In genomic region chr1:119838255-119838654, GRCh38 we compare ENCODE assay signal across 18 cellular contexts. TPM values are rescaled to one million over a fixed set of nuclear protein-coding genes. Genes with fewer than 3 reads are reported as not detected.
A peak's percentile ranks its signal among the peaks of the same experiment; 100 is the strongest.
DNase-seq lines count a peak whose midpoint lies in the region; ATAC-seq and TF ChIP-seq lines count a peak whose summit lies in the region.
"Had no signal": no experiment of that assay in that cellular context is flagged by ENCODE, and none has a peak within 500 bp of the region (broad histone marks: within the 10 kb centered on the region; RNA-seq: fewer than 3 reads in every experiment).

No MANE protein-coding gene starts in this region.

- H3K4me1 Mint-ChIP-seq in MCF 10A (ENCODE audit: insufficient read depth, unreplicated experiment), result no peaks in the 10 kb centered on the region

- TF ChIP-seq CTCF in MCF 10A (IDR thresholded peaks at IDR 0.05; ENCODE audit: unreplicated experiment), result no peak
- no peak for TF ChIP-seq CTCF in breast epithelium (IDR thresholded peaks at IDR 0.05)

- intact Hi-C loops in MCF 10A (cut with micrococcal nuclease), result no loop called here
- intact Hi-C loops in breast epithelium (cut with DNase I; ENCODE audit: low total_unique reads), result no loop called here

- H3K27me3 ChIP-seq in breast epithelium, result no peaks in the 10 kb centered on the region
- H3K27me3 ChIP-seq: BE2C had no signal

- BruUV-seq in MCF 10A (replicated peaks; lab: Mats Ljungman, UMichigan), result no TSS peak

- no peaks in the 10 kb centered on the region for H3K36me3 Mint-ChIP-seq in MCF 10A (ENCODE audit: insufficient read depth, unreplicated experiment)
- H3K36me3 Mint-ChIP-seq: CD8-positive, alpha-beta T cell had no signal

- H3K4me3 ChIP-seq in breast epithelium, result no peak overlapping the region
- H3K4me3 ChIP-seq: GM12878 had no signal

- no peak overlapping the region for H3K27ac ChIP-seq in breast epithelium
- H3K27ac ChIP-seq: KMS-11 had no signal

- H3K4me3 Mint-ChIP-seq in MCF 10A (ENCODE audit: unreplicated experiment), result no peak overlapping the region
- H3K4me3 Mint-ChIP-seq: CD8-positive, alpha-beta T cell had no signal

- H3K9me3 ChIP-seq in breast epithelium, result no peaks in the 10 kb centered on the region
- H3K9me3 ChIP-seq: BE2C had no signal

- TF ChIP-seq POLR2A in breast epithelium (IDR thresholded peaks at IDR 0.05), result no peak

- POLR2A ChIA-PET in MCF 10A (lab: Yijun Ruan, JAX), result no interaction called here

- no peak overlapping the region for H3K27ac Mint-ChIP-seq in MCF 10A (ENCODE audit: low read depth, unreplicated experiment)
- H3K27ac Mint-ChIP-seq: CD8-positive, alpha-beta T cell had no signal

- no peaks in the 10 kb centered on the region for H3K9me3 Mint-ChIP-seq in MCF 10A (ENCODE audit: unreplicated experiment)
- H3K9me3 Mint-ChIP-seq: CD8-positive, alpha-beta T cell had no signal

- CTCF ChIA-PET in MCF 10A (lab: Yijun Ruan, JAX), result interaction anchor here (1.1 kb wide), 1 partner anchor 32 kb away, joined by 4 read pairs; no protein-coding TSS in a partner anchor

- H3K27me3 Mint-ChIP-seq in MCF 10A (ENCODE audit: insufficient read depth, unreplicated experiment), result peaks cover 44% of the 10 kb centered on the region

- ATAC-seq in HG03378 (IDR thresholded peaks at IDR 0.05; ENCODE audit: unreplicated experiment) (no peak), esophagus mucosa (no peak), HG03045 (IDR thresholded peaks at IDR 0.05; ENCODE audit: unreplicated experiment) (no peak)
- ATAC-seq: CD8-positive, alpha-beta T cell; GM12878; HCT116 had no signal

- H3K4me1 ChIP-seq in breast epithelium, result no peaks in the 10 kb centered on the region
- H3K4me1 ChIP-seq: BE2C had no signal

- no peaks in the 10 kb centered on the region for H3K36me3 ChIP-seq in breast epithelium
- H3K36me3 ChIP-seq: BE2C had no signal

- peak; percentile 6 for DNase-seq in MCF 10A (ENCODE audit: unreplicated experiment)
- no peak for DNase-seq in breast epithelium (ENCODE audit: low spot score in 2 of 2)
- peak; percentile 35 for DNase-seq in amniotic epithelial cell (ENCODE audit: low read depth)
- DNase-seq in fibroblast of gingiva (ENCODE audit: low read depth), result peak; percentile 4
- no peak for DNase-seq in NAMALWA (ENCODE audit: low spot score)
- DNase-seq: BE2C; Calu3; CD8-positive, alpha-beta T cell; GOT3; NCI-H1930; NCI-H226; NCI-H524 had no signal

RNA-seq across cellular contexts. Expression of gene REG4, which starts 27.0 kb away (rescaled TPM):
- total RNA-seq in MCF 10A (2022), result not detected in 2 replicates
- total RNA-seq in breast epithelium, result not detected
- total RNA-seq in esophagus mucosa, result not detected
- total RNA-seq: Calu3, GM12878 had no signal

RNA-seq across cellular contexts. Expression of gene ADAM30, which starts 58.1 kb away (rescaled TPM):
- total RNA-seq in MCF 10A (2022), result not detected in 2 replicates
- not detected for total RNA-seq in breast epithelium
- total RNA-seq in esophagus mucosa, result not detected
- total RNA-seq: Calu3; CD8-positive, alpha-beta T cell; GM12878 had no signal

Comparison
In these comparisons a context has a peak if more than half of its experiments do, and no peak if none do; other contexts are left out.
1. DNase-seq: peak in MCF 10A (single experiment), amniotic epithelial cell (single experiment) and fibroblast of gingiva (single experiment); none in breast epithelium (0 of 2) and NAMALWA (single experiment).